ENCODE assay signal across 20 cellular contexts in the genomic region with DNA sequence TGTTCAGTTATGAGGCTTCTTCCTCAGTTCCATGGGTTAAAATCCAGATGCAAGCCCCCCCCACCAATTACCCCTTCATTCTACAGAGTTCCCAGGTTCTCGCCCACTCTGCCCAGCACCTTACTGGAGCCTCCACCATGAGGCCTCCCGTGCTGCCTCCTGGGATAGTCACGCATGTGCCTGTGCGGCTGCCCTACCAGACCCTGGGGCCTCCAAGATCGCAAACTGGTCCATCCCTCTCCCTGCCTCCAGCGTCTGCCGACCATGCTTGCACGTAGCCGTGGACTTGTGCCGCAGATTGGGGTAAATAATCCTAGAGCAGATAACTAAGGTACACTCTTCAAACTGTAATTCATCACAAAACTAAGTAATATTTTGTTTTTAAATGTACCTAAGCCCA.
DNase-seq lines count a peak whose midpoint lies in the region; ATAC-seq and TF ChIP-seq lines count a peak whose summit lies in the region.
"Had no signal": no experiment of that assay in that cellular context is flagged by ENCODE, and none has a peak within 500 bp of the region (broad histone marks: within the 10 kb centered on the region; RNA-seq: fewer than 3 reads in every experiment).

No MANE protein-coding gene starts in this region.

- intact Hi-C loops in cardiac septum (cut with DNase I) = no loop called here
- intact Hi-C loops in right cardiac atrium (cut with DNase I) = no loop called here
- intact Hi-C loops in posterior vena cava (cut with DNase I) = no loop called here

- no peaks in the 10 kb centered on the region for H3K36me3 Mint-ChIP-seq in osteocyte (ENCODE audit: unreplicated experiment)
- H3K36me3 Mint-ChIP-seq: CD14-positive monocyte; CD8-positive, alpha-beta memory T cell had no signal

- DNase-seq in cardiac septum (ENCODE audit: low spot score) = peak; percentile 39
- DNase-seq in right cardiac atrium = no peak
- peak; percentile 49 for DNase-seq in mesenteric fat pad (ENCODE audit: low spot score)
- peak; percentile 38 for DNase-seq in posterior vena cava (ENCODE audit: low spot score)
- no peak for DNase-seq in omental fat pad (ENCODE audit: low spot score)
- no peak for DNase-seq in osteocyte (ENCODE audit: extremely low spot score, unreplicated experiment)
- DNase-seq: 8988T; ACHN; AML-193; BE2C; CD4-positive, alpha-beta T cell; CD8-positive, alpha-beta memory T cell; DMS 273 treated with DMSO at 0.1 percent for 48 hours; HFFc6 had no signal

- no peaks in the 10 kb centered on the region for H3K27me3 Mint-ChIP-seq in osteocyte (ENCODE audit: unreplicated experiment)

- ATAC-seq in right cardiac atrium = no peak
- no peak for ATAC-seq in omental fat pad (ENCODE audit: low FRiP score)
- ATAC-seq in GM19395 (IDR thresholded peaks at IDR 0.05; ENCODE audit: unreplicated experiment) = no peak
- ATAC-seq: GM23338 had no signal

- H3K27me3 ChIP-seq in right cardiac atrium (ENCODE audit: control insufficient read depth, insufficient read depth) = no peaks in the 10 kb centered on the region
- H3K27me3 ChIP-seq: BE2C; BLaER1 treated with 17β-estradiol and CSF1 and Interleukin-3, amounts not matched to agents 10 nM and 100 nM had no signal

- H3K4me1 ChIP-seq in right cardiac atrium (ENCODE audit: control insufficient read depth, insufficient read depth, low read length) = no peaks in the 10 kb centered on the region
- H3K4me1 ChIP-seq: A549, BE2C, HAP-1 had no signal

- H3K4me3 Mint-ChIP-seq in osteocyte (ENCODE audit: unreplicated experiment) = no peak overlapping the region
- H3K4me3 Mint-ChIP-seq: CD14-positive monocyte; CD4-positive, alpha-beta T cell; GM23338; HFFc6 had no signal

- H3K4me1 Mint-ChIP-seq in osteocyte (ENCODE audit: unreplicated experiment) = no peaks in the 10 kb centered on the region
- H3K4me1 Mint-ChIP-seq: CD14-positive monocyte; CD8-positive, alpha-beta memory T cell; GM23338 had no signal

- peaks cover 23% of the 10 kb centered on the region for H3K9me3 Mint-ChIP-seq in osteocyte (ENCODE audit: unreplicated experiment)

- no peak for TF ChIP-seq CTCF in omental fat pad (IDR thresholded peaks at IDR 0.05)
- TF ChIP-seq CTCF in osteocyte (IDR thresholded peaks at IDR 0.05) = no peak

- no peak overlapping the region for H3K27ac ChIP-seq in right cardiac atrium (ENCODE audit: low read length)
- H3K27ac ChIP-seq: A549; BLaER1 treated with 17β-estradiol and CSF1 and Interleukin-3, amounts not matched to agents 10 nM and 100 nM had no signal

- 93% methylated on average over 10 of the region's 10 CpGs for whole genome bisulfite sequencing in right cardiac atrium

- H3K4me3 ChIP-seq in right cardiac atrium (ENCODE audit: low read length) = no peak overlapping the region
- H3K4me3 ChIP-seq: A549; BLaER1 treated with 17β-estradiol and CSF1 and Interleukin-3, amounts not matched to agents 10 nM and 100 nM; GM23338; HAP-1 had no signal

- no peak overlapping the region for H3K27ac Mint-ChIP-seq in osteocyte (ENCODE audit: unreplicated experiment)
- H3K27ac Mint-ChIP-seq: CD14-positive monocyte; CD4-positive, alpha-beta T cell; CD8-positive, alpha-beta memory T cell; GM23338; HFFc6 had no signal

- H3K9me3 ChIP-seq in right cardiac atrium (ENCODE audit: control insufficient read depth, low read length) = peaks cover 1% of the 10 kb centered on the region
- H3K9me3 ChIP-seq: A549, BE2C, HAP-1 had no signal

Comparison
In these comparisons a context has a peak if more than half of its experiments do, and no peak if none do; other contexts are left out.
1. DNase-seq: peak in cardiac septum (single experiment), mesenteric fat pad (single experiment) and posterior vena cava (single experiment); none in right cardiac atrium (0 of 3), omental fat pad (single experiment) and osteocyte (single experiment).